In the genomic region with DNA sequence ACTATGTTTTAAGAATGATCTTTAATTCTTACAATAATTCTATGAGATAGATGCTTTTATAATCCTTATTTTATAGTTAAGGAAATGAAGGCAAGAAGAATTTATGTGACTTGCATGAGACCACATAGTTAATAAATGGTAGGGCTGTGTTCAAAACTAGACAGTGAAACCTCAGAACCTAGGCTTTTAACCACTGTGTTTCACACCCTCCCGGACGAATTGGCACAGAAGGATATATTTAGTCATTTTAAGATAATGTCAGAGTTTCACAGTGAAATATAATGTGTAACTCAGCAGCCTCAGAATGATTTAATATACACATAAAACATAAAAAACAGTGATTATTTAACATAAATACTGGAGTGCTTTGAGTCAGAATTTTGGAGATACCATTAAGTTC, we compare ENCODE assay signal across 13 cellular contexts. TPM values are rescaled to one million over a fixed set of nuclear protein-coding genes. Genes with fewer than 3 reads are reported as not detected.
A peak's percentile ranks its signal among the peaks of the same experiment; 100 is the strongest.
DNase-seq lines count a peak whose midpoint lies in the region; ATAC-seq and TF ChIP-seq lines count a peak whose summit lies in the region.
"Had no signal": no experiment of that assay in that cellular context is flagged by ENCODE, and none has a peak within 500 bp of the region (broad histone marks: within the 10 kb centered on the region; RNA-seq: fewer than 3 reads in every experiment).

No MANE protein-coding gene starts in this region.

- intact Hi-C loops in heart left ventricle (cut with DNase I), result no loop called here

- no peaks in the 10 kb centered on the region for H3K9me3 ChIP-seq in heart left ventricle
- H3K9me3 ChIP-seq: transverse colon had no signal

- no peaks in the 10 kb centered on the region for H3K4me1 ChIP-seq in heart left ventricle

- WGBS in heart left ventricle, 4 donors, result 40 to 57% (median 47%) methylated on average over 2 of the region's 2 CpGs

- peaks cover 0 to 73% (median 46%) of the 10 kb centered on the region in 9 donors for H3K36me3 ChIP-seq in heart left ventricle

- TF ChIP-seq POLR2A in heart left ventricle (IDR thresholded peaks at IDR 0.05), result no peak

- ATAC-seq in GM21381 (IDR thresholded peaks at IDR 0.05; ENCODE audit: unreplicated experiment), result peak; percentile 80
- ATAC-seq in HG03159 (IDR thresholded peaks at IDR 0.05; ENCODE audit: unreplicated experiment), result peak; percentile 72
- no peak for ATAC-seq in heart left ventricle

- DNase-seq in activated CD4-positive, alpha-beta T cell treated with anti-CD3 and anti-CD28 coated beads for 48 hours, result peak; percentile 33
- DNase-seq in activated CD4-positive, alpha-beta T cell treated with anti-CD3 and anti-CD28 coated beads for 4 hours, result no peak
- peak; percentile 68 for DNase-seq in glomerular visceral epithelial cell (ENCODE audit: extremely low spot score)
- no peak for DNase-seq in retina
- DNase-seq in heart left ventricle, result no peak
- no peak for DNase-seq in DMS114 treated with DMSO at 0.1 percent for 48 hours (lab: John Stamatoyannopoulos, UW; ENCODE audit: unreplicated experiment)
- DNase-seq: dorsolateral prefrontal cortex, GF-D8, naive B cell, NCI-H1417 treated with DMSO at 0.1 percent for 48 hours, transverse colon had no signal

- no peak overlapping the region for H3K27ac ChIP-seq in heart left ventricle
- H3K27ac ChIP-seq: dorsolateral prefrontal cortex, transverse colon had no signal

- H3K4me3 ChIP-seq in heart left ventricle, result no peak overlapping the region
- H3K4me3 ChIP-seq: dorsolateral prefrontal cortex, transverse colon had no signal

- no peak for TF ChIP-seq CTCF in heart left ventricle (IDR thresholded peaks at IDR 0.05)

- no peaks in the 10 kb centered on the region for H3K27me3 ChIP-seq in heart left ventricle
- H3K27me3 ChIP-seq: dorsolateral prefrontal cortex, transverse colon had no signal

RNA-seq across cellular contexts. Expression of gene NSRP1, which starts 57.0 kb away (rescaled TPM):
- total RNA-seq in heart left ventricle, result 10 to 100 TPM; 10.6 to 34.3 (median 25.0) TPM
- polyA plus RNA-seq in heart left ventricle, result 10 to 100 TPM; 30.0 to 36.6 TPM

Comparison
In these comparisons a context has a peak if more than half of its experiments do, and no peak if none do; other contexts are left out.
1. DNase-seq: peak in activated CD4-positive, alpha-beta T cell treated with anti-CD3 and anti-CD28 coated beads for 48 hours (single experiment) and glomerular visceral epithelial cell (single experiment); none in activated CD4-positive, alpha-beta T cell treated with anti-CD3 and anti-CD28 coated beads for 4 hours (0 of 2), retina (single experiment), heart left ventricle (0 of 5) and DMS114 treated with DMSO at 0.1 percent for 48 hours (single experiment).
2. ATAC-seq: peak in GM21381 (single experiment) and HG03159 (single experiment); none in heart left ventricle (0 of 4).